32 cellular contexts compared by ENCODE assay signal in genomic region chr6:162712694-162713093, GRCh38.
"Had no signal": no experiment of that assay in that cellular context is flagged by ENCODE, and none has a peak within 500 bp of the region (broad histone marks: within the 10 kb centered on the region; RNA-seq: fewer than 3 reads in every experiment).

No MANE protein-coding gene starts in this region.

- ATAC-seq: activated CD8-positive, alpha-beta T cell treated with anti-CD3 and anti-CD28 coated beads for 36 hours; activated T-cell treated with anti-CD3 and anti-CD28 coated beads, Interleukin-2, amount 50 U/mL, for 4 hours; activated T-helper 17 cell treated with anti-CD3 and anti-CD28 coated beads, Interleukin-2, amount 50 U/mL, for 72 hours; gastrocnemius medialis; left lung; lower lobe of right lung; naive thymus-derived CD8-positive, alpha-beta T cell; pancreas; sciatic nerve; stimulated activated naive CD8-positive, alpha-beta T cell treated with anti-CD3 and anti-CD28 coated beads, Interleukin-15, amount 100 ng/mL, for 72 hours; WTC11 had no signal

- H3K9me3 ChIP-seq: gastrocnemius medialis, left lung, lower lobe of right lung, pancreas, prostate gland, upper lobe of left lung, vagina had no signal

- H3K27me3 ChIP-seq: brain microvascular endothelial cell, dorsolateral prefrontal cortex, gastrocnemius medialis, left lung, pancreas, upper lobe of left lung, vagina had no signal

- H3K36me3 ChIP-seq: brain microvascular endothelial cell, gastrocnemius medialis, left lung, lower lobe of right lung, pancreas, prostate gland, upper lobe of left lung, vagina had no signal

- H3K27ac ChIP-seq: brain microvascular endothelial cell, coronary artery, dorsolateral prefrontal cortex, gastrocnemius medialis, left lung, lower lobe of right lung, pancreas, prostate gland, skin epidermis, upper lobe of left lung, vagina had no signal

- H3K4me1 ChIP-seq: left lung, lower lobe of right lung, pancreas, prostate gland, upper lobe of left lung, vagina had no signal

- DNase-seq: activated CD4-positive, alpha-beta T cell treated with anti-CD3 and anti-CD28 coated beads for 1 hour; activated CD4-positive, alpha-beta T cell treated with anti-CD3 and anti-CD28 coated beads, Interleukin-2, amount 50 U/mL, for 1 hour; activated CD8-positive, alpha-beta T cell treated with anti-CD3 and anti-CD28 coated beads for 36 hours; activated gamma-delta T cell treated with Interleukin-2 at 50 U/mL for 16 hours; activated naive CD4-positive, alpha-beta T cell treated with anti-CD3 and anti-CD28 coated beads, Interleukin-2, amount 50 U/mL, for 16 hours; activated T-cell treated with anti-CD3 and anti-CD28 coated beads, Interleukin-2, amount 50 U/mL, for 4 hours; amniotic stem cell; brain microvascular endothelial cell; dorsolateral prefrontal cortex; effector memory CD4-positive, alpha-beta T cell; erythroblast; gastrocnemius medialis; glutamatergic neuron; left lung; lower lobe of right lung; mesenchymal stem cell; naive thymus-derived CD8-positive, alpha-beta T cell; nucleus accumbens; pancreas; retina; stimulated activated CD4-positive, alpha-beta T cell treated with anti-CD3 and anti-CD28 coated beads, Interleukin-12 subunit alpha, Interleukin-12 subunit beta, amount 100 ng/mL, for 4 hours; stimulated activated CD4-positive, alpha-beta T cell treated with anti-CD3 and anti-CD28 coated beads, Interleukin-4, amount 100 ng/mL, for 1 hour; stimulated activated naive CD8-positive, alpha-beta T cell treated with anti-CD3 and anti-CD28 coated beads, Interleukin-15, amount 100 ng/mL, for 72 hours; substantia nigra had no signal

- H3K4me3 ChIP-seq: coronary artery, dorsolateral prefrontal cortex, gastrocnemius medialis, left lung, lower lobe of right lung, pancreas, prostate gland, skin epidermis, upper lobe of left lung, vagina had no signal
